Comparison of ENCODE assay signal across 20 cellular contexts in the genomic region with DNA sequence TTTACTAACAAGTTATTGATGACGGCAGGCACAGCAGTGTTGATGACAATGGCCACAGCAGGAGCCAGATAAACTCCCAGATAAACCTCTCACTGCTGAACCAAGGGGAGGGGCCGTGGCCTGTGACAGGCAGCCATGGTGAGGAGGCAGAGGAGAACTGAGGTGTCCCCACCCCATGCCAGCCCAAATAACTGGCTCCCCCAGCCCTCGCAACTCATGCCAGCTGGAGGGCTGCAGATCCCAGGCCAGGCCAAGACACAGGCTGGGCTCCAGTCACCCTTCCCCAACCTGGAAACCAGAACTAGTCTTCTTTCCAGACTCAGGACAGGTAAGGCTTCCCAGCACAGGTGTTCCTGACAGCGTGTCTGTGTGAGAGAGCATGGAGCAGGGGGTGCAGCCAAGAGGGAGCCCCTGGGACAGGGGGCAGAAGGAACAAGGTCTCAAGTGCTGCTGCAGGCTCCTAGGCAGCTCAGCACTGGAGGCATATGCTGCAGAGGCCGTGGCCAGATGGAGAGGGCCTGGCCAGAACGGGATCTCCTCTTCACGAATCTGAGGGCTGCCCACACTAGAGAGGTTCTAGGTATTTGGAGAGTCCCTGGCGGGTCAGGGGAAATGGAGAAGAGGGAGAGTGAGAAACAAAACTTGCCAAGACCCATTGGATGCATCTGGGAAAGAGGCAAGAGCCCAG. TPM values are rescaled to one million over a fixed set of nuclear protein-coding genes. Genes with fewer than 3 reads are reported as not detected.
A peak's percentile ranks its signal among the peaks of the same experiment; 100 is the strongest.
DNase-seq lines count a peak whose midpoint lies in the region; ATAC-seq and TF ChIP-seq lines count a peak whose summit lies in the region.
"Had no signal": no experiment of that assay in that cellular context is flagged by ENCODE, and none has a peak within 500 bp of the region (broad histone marks: within the 10 kb centered on the region; RNA-seq: fewer than 3 reads in every experiment).

No MANE protein-coding gene starts in this region.

- H3K27me3 Mint-ChIP-seq in chondrocyte (ENCODE audit: low read depth) (peaks cover 25% of the 10 kb centered on the region), natural killer cell (ENCODE audit: low read depth in 2 of 2) (peaks cover 0 to 2% of the 10 kb centered on the region in 2 donors)

- H3K27ac ChIP-seq in suprapubic skin (no peak overlapping the region), heart right ventricle (no peak overlapping the region)
- H3K27ac ChIP-seq: A549, C4-2B, KMS-11 had no signal

- H3K9me3 Mint-ChIP-seq in chondrocyte (ENCODE audit: low read depth), result no peaks in the 10 kb centered on the region
- no peaks in the 10 kb centered on the region for H3K9me3 Mint-ChIP-seq in natural killer cell
- H3K9me3 Mint-ChIP-seq: HFFc6 had no signal

- H3K36me3 ChIP-seq in suprapubic skin (no peaks in the 10 kb centered on the region), heart right ventricle (no peaks in the 10 kb centered on the region)
- H3K36me3 ChIP-seq: MG63 had no signal

- H3K27ac Mint-ChIP-seq in chondrocyte (ENCODE audit: unreplicated experiment), result no peak overlapping the region
- H3K27ac Mint-ChIP-seq in natural killer cell, result no peak overlapping the region
- H3K27ac Mint-ChIP-seq: HFFc6 had no signal

- H3K4me1 ChIP-seq in suprapubic skin (peaks cover 8% of the 10 kb centered on the region), heart right ventricle (peaks cover 0 to 4% (median 0%) of the 10 kb centered on the region in 9 donors)

- no peak for TF ChIP-seq POLR2A in suprapubic skin (IDR thresholded peaks at IDR 0.05)

- H3K27me3 ChIP-seq in suprapubic skin (no peaks in the 10 kb centered on the region), heart right ventricle (peaks cover 0 to 8% (median 0%) of the 10 kb centered on the region in 7 donors)
- H3K27me3 ChIP-seq: MG63 had no signal

- no peak for ATAC-seq in natural killer cell
- no peak for ATAC-seq in heart right ventricle
- ATAC-seq: A549 had no signal

- no peak overlapping the region for H3K4me3 ChIP-seq in suprapubic skin
- no peak overlapping the region for H3K4me3 ChIP-seq in heart right ventricle
- H3K4me3 ChIP-seq: A549, MG63 had no signal

- intact Hi-C loops in natural killer cell (cut with micrococcal nuclease), result no loop called here
- intact Hi-C loops in heart right ventricle (cut with DNase I), result loop anchor here in 1 of 10 donors (5.0 kb wide), 1 partner anchor 148 kb away; no protein-coding TSS in a partner anchor

- H3K4me3 Mint-ChIP-seq in chondrocyte (ENCODE audit: unreplicated experiment) (no peak overlapping the region), natural killer cell (no peak overlapping the region)
- H3K4me3 Mint-ChIP-seq: HFFc6 had no signal

- H3K4me1 Mint-ChIP-seq in chondrocyte (ENCODE audit: low read depth) (no peaks in the 10 kb centered on the region), natural killer cell (no peaks in the 10 kb centered on the region)

- TF ChIP-seq EP300 in suprapubic skin (IDR thresholded peaks at IDR 0.05), result no peak

- H3K9me3 ChIP-seq in suprapubic skin (no peaks in the 10 kb centered on the region), heart right ventricle (no peaks in the 10 kb centered on the region)
- H3K9me3 ChIP-seq: A549, MG63 had no signal

- peak; percentile 54 for DNase-seq in activated effector memory CD4-positive, alpha-beta T cell treated with anti-CD3 and anti-CD28 coated beads, Interleukin-2, amount 50 U/mL, for 16 hours
- DNase-seq in activated effector memory CD4-positive, alpha-beta T cell treated with Interleukin-2 at 50 U/mL for 16 hours, result no peak
- DNase-seq in chondrocyte (ENCODE audit: low spot score), result peak; percentile 55
- peak; percentile 12 for DNase-seq in natural killer cell
- DNase-seq in suprapubic skin (ENCODE audit: low spot score in 2 of 2), result peak; percentile 53 to 69
- DNase-seq in heart right ventricle, result no peak
- no peak for DNase-seq in NCI-H1417 treated with DMSO at 0.1 percent for 48 hours (lab: John Stamatoyannopoulos, UW)
- DNase-seq in NCI-H510A treated with DMSO at 0.1 percent for 48 hours (lab: John Stamatoyannopoulos, UW), result no peak
- DNase-seq: COR-L47, HFFc6, MG63, NCI-H1092 treated with DMSO at 0.1 percent for 48 hours, NCI-H1930, NCI-H2171 treated with DMSO at 0.1 percent for 48 hours, NCI-H82 had no signal

- TF ChIP-seq CTCF in chondrocyte (IDR thresholded peaks at IDR 0.05) (no peak), natural killer cell (IDR thresholded peaks at IDR 0.05) (no peak), suprapubic skin (IDR thresholded peaks at IDR 0.05) (no peak), heart right ventricle (IDR thresholded peaks at IDR 0.05) (no peak)

- H3K36me3 Mint-ChIP-seq in chondrocyte (ENCODE audit: low read depth), result peaks cover 2% of the 10 kb centered on the region
- no peaks in the 10 kb centered on the region for H3K36me3 Mint-ChIP-seq in natural killer cell

- 87% methylated on average over 7 of the region's 8 CpGs for WGBS in suprapubic skin
- WGBS in heart right ventricle, 2 donors, result 83 to 88% methylated on average over 8 of the region's 8 CpGs

RNA-seq across cellular contexts. Expression of a gene that starts 15.9 kb away (rescaled TPM):
- total RNA-seq in chondrocyte (not detected in 3 replicates), natural killer cell (not detected), suprapubic skin (100 to 1,000 TPM; 209 to 311 (median 246) TPM), heart right ventricle (10 to 100 TPM in 1 of 10 donors, 1 to 10 TPM in 7, under 1 TPM in 2; 0.38 to 13.8 (median 1.7) TPM)
- polyA plus RNA-seq in heart right ventricle, result 1 to 10 TPM in 1 of 2 donors, under 1 TPM in 1; 0.03 to 5.5 TPM
- total RNA-seq: H1, HFFc6, NCI-H460 had no signal
- polyA plus RNA-seq: A549, H1 had no signal

RNA-seq across cellular contexts. Expression of a gene that starts 46.2 kb away (rescaled TPM):
- total RNA-seq in chondrocyte, result not detected in 3 replicates
- not detected for total RNA-seq in natural killer cell
- 10 to 100 TPM; 15.0 to 29.6 (median 24.4) TPM for total RNA-seq in suprapubic skin
- total RNA-seq in heart right ventricle, result not detected
- polyA plus RNA-seq in heart right ventricle, result not detected
- total RNA-seq: HFFc6, NCI-H460 had no signal
- polyA plus RNA-seq: A549 had no signal

Comparison
In these comparisons a context has a peak if more than half of its experiments do, and no peak if none do; other contexts are left out.
1. DNase-seq: peak in activated effector memory CD4-positive, alpha-beta T cell treated with anti-CD3 and anti-CD28 coated beads, Interleukin-2, amount 50 U/mL, for 16 hours (single experiment), chondrocyte (single experiment), natural killer cell (single experiment) and suprapubic skin (2 of 2); none in activated effector memory CD4-positive, alpha-beta T cell treated with Interleukin-2 at 50 U/mL for 16 hours (single experiment), heart right ventricle (0 of 2), NCI-H1417 treated with DMSO at 0.1 percent for 48 hours (single experiment) and NCI-H510A treated with DMSO at 0.1 percent for 48 hours (single experiment).
2. RNA of a gene that starts 15.9 kb away (total RNA-seq): 209 to 311 TPM in suprapubic skin; 0.38 to 13.8 TPM in heart right ventricle, not detected in chondrocyte and not detected in natural killer cell; every median in the first group is over 10 times any median in the second.
3. RNA of a gene that starts 46.2 kb away (total RNA-seq): 15.0 to 29.6 TPM in suprapubic skin; not detected in chondrocyte, not detected in natural killer cell and not detected in heart right ventricle; every median in the first group is over 10 times any median in the second.